ENCODE assay signal across 15 cellular contexts in the genomic region with DNA sequence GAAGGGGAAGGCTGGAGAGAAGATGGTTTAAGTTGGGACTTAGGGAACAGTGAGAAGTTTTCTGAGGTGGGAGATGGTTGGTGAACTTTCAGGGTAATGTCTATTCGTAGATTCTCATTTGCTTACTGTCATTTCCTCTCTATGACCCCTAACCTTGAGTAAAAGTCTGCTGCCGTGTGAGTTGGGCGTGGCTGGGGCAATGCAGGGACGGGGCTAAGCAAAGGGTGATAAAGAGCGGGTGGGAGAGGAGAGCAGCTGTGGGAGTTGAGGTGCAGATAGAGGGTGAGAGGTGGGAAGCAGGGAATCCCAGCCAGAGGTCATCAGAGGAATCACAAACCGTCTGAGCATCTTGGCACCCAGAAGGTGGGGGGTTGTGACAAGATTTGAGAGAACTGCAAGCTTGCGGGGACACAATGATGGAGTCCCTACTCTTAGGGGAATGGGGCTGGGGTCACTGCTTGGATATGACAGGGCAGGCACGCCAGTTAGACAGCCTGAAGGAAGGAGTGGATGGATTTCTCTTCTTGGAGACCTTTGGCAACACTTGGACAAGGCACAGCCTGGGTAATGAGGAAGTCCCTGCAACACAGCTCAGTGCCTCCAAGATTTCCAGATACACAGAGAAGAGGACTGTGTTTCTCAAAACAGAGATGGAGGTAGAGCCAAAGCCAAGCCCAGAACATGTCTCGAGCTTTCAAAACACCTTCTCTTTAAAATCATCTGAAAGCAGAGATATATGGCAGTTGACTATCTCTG. TPM values are rescaled to one million over a fixed set of nuclear protein-coding genes. Genes with fewer than 3 reads are reported as not detected.
DNase-seq lines count a peak whose midpoint lies in the region; ATAC-seq and TF ChIP-seq lines count a peak whose summit lies in the region.
"Had no signal": no experiment of that assay in that cellular context is flagged by ENCODE, and none has a peak within 500 bp of the region (broad histone marks: within the 10 kb centered on the region; RNA-seq: fewer than 3 reads in every experiment).

No MANE protein-coding gene starts in this region.

- H3K27me3 ChIP-seq in Panc1 (ENCODE audit: control insufficient read depth, insufficient read depth, low read length) (no peaks in the 10 kb centered on the region), colonic mucosa (no peaks in the 10 kb centered on the region), thoracic aorta (replicated peaks; ENCODE audit: insufficient read depth) (no peaks in the 10 kb centered on the region)

- no peaks in the 10 kb centered on the region for H3K27me3 Mint-ChIP-seq in nephron (ENCODE audit: low read depth)
- H3K27me3 Mint-ChIP-seq: central memory CD8-positive, alpha-beta T cell had no signal

- H3K4me3 ChIP-seq in Panc1 (ENCODE audit: low read depth in 2 of 2, low read length in 2 of 2) (no peak overlapping the region), colonic mucosa (no peak overlapping the region), thoracic aorta (no peak overlapping the region)

- no peaks in the 10 kb centered on the region for H3K36me3 ChIP-seq in Panc1 (ENCODE audit: control insufficient read depth, insufficient read depth, low read length)
- H3K36me3 ChIP-seq in colonic mucosa, result no peaks in the 10 kb centered on the region
- no peaks in the 10 kb centered on the region for H3K36me3 ChIP-seq in thoracic aorta

- CTCF ChIA-PET in Panc1 (lab: Charles Lee), result no interaction called here

- peaks cover 87% of the 10 kb centered on the region for H3K4me1 Mint-ChIP-seq in nephron

- H3K4me1 ChIP-seq in Panc1 (ENCODE audit: control insufficient read depth, insufficient read depth, low read length) (peaks cover 77% of the 10 kb centered on the region), colonic mucosa (peaks cover 38% of the 10 kb centered on the region), thoracic aorta (ENCODE audit: control insufficient read depth in 1 of 2, low read depth in 2 of 2) (peaks cover 66 to 97% of the 10 kb centered on the region in 2 donors)

- no TSS peak for BruUV-seq in Panc1 (replicated peaks; lab: Mats Ljungman, UMichigan)

- POLR2A ChIA-PET in Panc1 (lab: Charles Lee), result interaction anchor here (1.4 kb wide), 1 partner anchor 46 kb away, joined by 12 read pairs; the partner anchor contains the start of gene CTDSP2

- H3K27ac ChIP-seq in Panc1 (ENCODE audit: low read length) (peak overlapping the region; percentile 97), colonic mucosa (peak overlapping the region; percentile 92), thoracic aorta (peak overlapping the region; percentile 98)

- H3K9me3 ChIP-seq in Panc1 (ENCODE audit: control insufficient read depth, insufficient read depth, low read depth, low read length) (no peaks in the 10 kb centered on the region), colonic mucosa (no peaks in the 10 kb centered on the region), thoracic aorta (no peaks in the 10 kb centered on the region)

- in situ Hi-C loops in Panc1 (cut with HindIII; ENCODE audit: low pct_unique_long_range_greater_than_20kb, low sequenced_read_pairs), result no loop called here

- peak overlapping the region in 1 of 2 donors; percentile 78 for H3K9ac ChIP-seq in colonic mucosa (ENCODE audit: low read depth in 2 of 2, low read length in 2 of 2)

- TF ChIP-seq CTCF in Panc1 (IDR thresholded peaks at IDR 0.05), result no peak
- TF ChIP-seq CTCF in colonic mucosa (IDR thresholded peaks at IDR 0.05), result no peak
- no peak for TF ChIP-seq CTCF in nephron (IDR thresholded peaks at IDR 0.05; ENCODE audit: unreplicated experiment in 3 of 3)
- no peak for TF ChIP-seq CTCF in thoracic aorta (IDR thresholded peaks at IDR 0.05)

- intact Hi-C loops in Panc1 (cut with micrococcal nuclease; ENCODE audit: unreplicated experiment) (no loop called here), colonic mucosa (cut with DNase I) (no loop called here)

- peak overlapping the region; percentile 96 to 100 (median 100) for H3K27ac Mint-ChIP-seq in nephron
- H3K27ac Mint-ChIP-seq: CD8-positive, alpha-beta T cell; immature natural killer cell; T-helper 17 cell had no signal

- no peaks in the 10 kb centered on the region for H3K9me3 Mint-ChIP-seq in nephron
- H3K9me3 Mint-ChIP-seq: CD8-positive, alpha-beta T cell; central memory CD8-positive, alpha-beta T cell; immature natural killer cell had no signal

- no peak for ATAC-seq in Panc1
- ATAC-seq in thoracic aorta (ENCODE audit: insufficient number of reproducible peaks, low FRiP score, low read depth), result no peak
- ATAC-seq in HG02571 (IDR thresholded peaks at IDR 0.05; ENCODE audit: unreplicated experiment), result no peak
- ATAC-seq: CD8-positive, alpha-beta T cell; T-helper 17 cell had no signal

- H3K36me3 Mint-ChIP-seq in nephron (ENCODE audit: low read depth), result no peaks in the 10 kb centered on the region
- H3K36me3 Mint-ChIP-seq: CD8-positive, alpha-beta T cell; immature natural killer cell had no signal

- H3K4me3 Mint-ChIP-seq in nephron, result peak overlapping the region; percentile 46 to 60 (median 54)
- H3K4me3 Mint-ChIP-seq: CD8-positive, alpha-beta T cell; central memory CD8-positive, alpha-beta T cell; immature natural killer cell; T-helper 17 cell had no signal

- no peak for DNase-seq in Panc1 (ENCODE audit: low read depth, low spot score)
- DNase-seq in colonic mucosa, result peak; percentile 68
- no peak for DNase-seq in thoracic aorta (ENCODE audit: low spot score)
- DNase-seq in retina, result no peak
- DNase-seq in effector CD8-positive, alpha-beta T cell (lab: John Stamatoyannopoulos, UW), result no peak
- DNase-seq in stimulated activated CD4-positive, alpha-beta T cell treated with anti-CD3 and anti-CD28 coated beads, Interleukin-12 subunit alpha, Interleukin-12 subunit beta, amount 100 ng/mL, for 4 hours, result no peak
- DNase-seq: activated CD4-positive, alpha-beta T cell treated with anti-CD3 and anti-CD28 coated beads, Interleukin-2, amount 50 U/mL, for 4 hours; activated effector memory CD4-positive, alpha-beta T cell treated with Interleukin-2 at 50 U/mL for 16 hours; CD8-positive, alpha-beta T cell; immature natural killer cell; stimulated activated naive CD4-positive, alpha-beta T cell treated with Interleukin-2 at 50 U/mL for 16 hours; T-helper 17 cell had no signal

RNA-seq across cellular contexts. Expression of gene CTDSP2, which starts 45.9 kb away (rescaled TPM):
- total RNA-seq in Panc1 (2021; ENCODE audit: unreplicated experiment) (120 TPM), colonic mucosa (100 to 1,000 TPM; 131 to 200 TPM), thoracic aorta (100 to 1,000 TPM; 170 to 222 TPM)
- 141 TPM for polyA plus RNA-seq in Panc1 (2012; ENCODE audit: insufficient read length)

RNA-seq across cellular contexts. Expression of gene ATP23, which starts 49.0 kb away (rescaled TPM):
- total RNA-seq in Panc1 (2021; ENCODE audit: unreplicated experiment) (10.3 TPM), colonic mucosa (10 to 100 TPM; 13.1 to 14.9 TPM), thoracic aorta (1 to 10 TPM; 4.4 to 7.4 TPM)
- polyA plus RNA-seq in Panc1 (2012; ENCODE audit: insufficient read length), result 10.2 TPM
